ENCODE assay signal across 15 cellular contexts in genomic region chr2:207338610-207339009, GRCh38.
"Had no signal": no experiment of that assay in that cellular context is flagged by ENCODE, and none has a peak within 500 bp of the region (broad histone marks: within the 10 kb centered on the region; RNA-seq: fewer than 3 reads in every experiment).

No MANE protein-coding gene starts in this region.

- H3K4me1 ChIP-seq: SJCRH30 had no signal

- H3K27ac ChIP-seq: sigmoid colon, SJCRH30, thoracic aorta had no signal

- H3K4me3 ChIP-seq: adrenal gland, lung, mucosa of descending colon, sigmoid colon, SJCRH30, thoracic aorta had no signal

- H3K9me3 ChIP-seq: adrenal gland, mucosa of descending colon, sigmoid colon, SJCRH30, thoracic aorta had no signal

- H3K36me3 ChIP-seq: adrenal gland, sigmoid colon, SJCRH30, thoracic aorta had no signal

- ATAC-seq: mucosa of descending colon; naive thymus-derived CD8-positive, alpha-beta T cell had no signal

- DNase-seq: activated CD4-positive, alpha-beta T cell treated with anti-CD3 and anti-CD28 coated beads, Interleukin-2, amount 10 ng/mL, durations not matched to agents 7 days and 5 days; activated T-cell treated with anti-CD3 and anti-CD28 coated beads, Interleukin-2, amount 50 U/mL, for 4 hours; adrenal gland; central memory CD4-positive, alpha-beta T cell; effector memory CD4-positive, alpha-beta T cell; mucosa of descending colon; naive thymus-derived CD8-positive, alpha-beta T cell; occipital lobe; sigmoid colon; SJCRH30; stimulated activated CD4-positive, alpha-beta T cell treated with anti-CD3 and anti-CD28 coated beads, Interleukin-12 subunit alpha, Interleukin-12 subunit beta, amount 100 ng/mL, for 4 hours; stimulated activated naive CD8-positive, alpha-beta T cell treated with anti-CD3 and anti-CD28 coated beads, Interleukin-15, Interleukin-2, amounts not matched to agents 100 U/mL and 50 U/mL, for 24 hours; SW 1271 had no signal

- H3K27me3 ChIP-seq: adrenal gland, sigmoid colon, SJCRH30 had no signal
